ENCODE assay signal across 17 cellular contexts in genomic region chr21:37984416-37984815, GRCh38.
"Had no signal": no experiment of that assay in that cellular context is flagged by ENCODE, and none has a peak within 500 bp of the region (broad histone marks: within the 10 kb centered on the region; RNA-seq: fewer than 3 reads in every experiment).

No MANE protein-coding gene starts in this region.

- H3K4me1 ChIP-seq: body of pancreas, right atrium auricular region, tibial artery had no signal

- DNase-seq: activated CD4-positive, alpha-beta memory T cell treated with anti-CD3 and anti-CD28 coated beads, Interleukin-2, amount 10 ng/mL, durations not matched to agents 7 days and 5 days; activated CD4-positive, alpha-beta T cell treated with anti-CD3 and anti-CD28 coated beads for 48 hours; activated CD4-positive, CD25-positive, alpha-beta regulatory T cell; activated CD8-positive, alpha-beta memory T cell treated with anti-CD3 and anti-CD28 coated beads, Interleukin-2, amount 10 ng/mL, durations not matched to agents 7 days and 5 days; activated naive CD4-positive, alpha-beta T cell treated with Interleukin-2 at 50 U/mL for 16 hours; activated naive CD8-positive, alpha-beta T cell treated with anti-CD3 and anti-CD28 coated beads, Interleukin-2, amount 10 ng/mL, durations not matched to agents 7 days and 5 days; activated T-cell treated with anti-CD3 and anti-CD28 coated beads, Interleukin-2, amount 50 U/mL, for 24 hours; amygdala; body of pancreas; caudate nucleus; foreskin melanocyte; hypothalamus; naive B cell; stimulated activated CD4-positive, alpha-beta T cell treated with anti-CD3 and anti-CD28 coated beads, Interleukin-2, amount 100 ng/mL, for 24 hours; stimulated activated naive CD4-positive, alpha-beta T cell treated with Interleukin-2 at 50 U/mL for 16 hours; tibial artery had no signal

- H3K36me3 ChIP-seq: right atrium auricular region, tibial artery had no signal

- H3K4me3 ChIP-seq: body of pancreas, right atrium auricular region, tibial artery had no signal

- H3K27ac ChIP-seq: body of pancreas, right atrium auricular region, tibial artery had no signal

- H3K27me3 ChIP-seq: body of pancreas, right atrium auricular region had no signal

- H3K9me3 ChIP-seq: body of pancreas, right atrium auricular region, tibial artery had no signal
